Comparison of ENCODE assay signal across 14 cellular contexts in genomic region chr1:109393602-109394233, GRCh38. TPM values are rescaled to one million over a fixed set of nuclear protein-coding genes. Genes with fewer than 3 reads are reported as not detected.
DNase-seq lines count a peak whose midpoint lies in the region; ATAC-seq and TF ChIP-seq lines count a peak whose summit lies in the region.
"Had no signal": no experiment of that assay in that cellular context is flagged by ENCODE, and none has a peak within 500 bp of the region (broad histone marks: within the 10 kb centered on the region; RNA-seq: fewer than 3 reads in every experiment).

No MANE protein-coding gene starts in this region.

- no peaks in the 10 kb centered on the region for H3K9me3 Mint-ChIP-seq in natural killer cell
- no peaks in the 10 kb centered on the region for H3K9me3 Mint-ChIP-seq in activated naive CD8-positive, alpha-beta T cell treated with anti-CD3 and anti-CD28 coated beads, Interleukin-2, amount 50 U/mL, for 24 hours

- no peaks in the 10 kb centered on the region for H4K20me1 ChIP-seq in fibroblast of lung (ENCODE audit: control insufficient read depth, extremely low read depth, insufficient read depth, low read length)

- peaks cover 86% of the 10 kb centered on the region for H3K4me1 ChIP-seq in left ventricle myocardium inferior
- peaks cover 28% of the 10 kb centered on the region for H3K4me1 ChIP-seq in fibroblast of lung (ENCODE audit: control insufficient read depth, extremely low read depth, insufficient read depth, low read length)
- peaks cover 16% of the 10 kb centered on the region for H3K4me1 ChIP-seq in prostate gland (replicated peaks)
- H3K4me1 ChIP-seq in aorta (ENCODE audit: control insufficient read depth in 1 of 2, insufficient read depth in 2 of 2, low read length in 2 of 2), result peaks cover 3 to 10% of the 10 kb centered on the region in 2 donors

- H3K27ac ChIP-seq in left ventricle myocardium inferior (replicated peaks) (peak overlapping the region; percentile 92), fibroblast of lung (ENCODE audit: insufficient read depth, low read length) (peak overlapping the region; percentile 48), prostate gland (peak overlapping the region; percentile 59 to 78), aorta (ENCODE audit: low read depth in 1 of 2, low read length in 2 of 2) (peak overlapping the region; percentile 96)
- H3K27ac ChIP-seq: HL-60 had no signal

- 52% methylated on average over 2 of the region's 2 CpGs for WGBS in prostate gland
- 7 to 11% methylated on average over 2 of the region's 2 CpGs for WGBS in aorta, 2 donors

- H3K9me3 ChIP-seq in left ventricle myocardium inferior (replicated peaks), result no peaks in the 10 kb centered on the region
- H3K9me3 ChIP-seq in fibroblast of lung (ENCODE audit: control insufficient read depth, insufficient read depth, low read depth, low read length), result no peaks in the 10 kb centered on the region
- H3K9me3 ChIP-seq in prostate gland, result no peaks in the 10 kb centered on the region
- no peaks in the 10 kb centered on the region for H3K9me3 ChIP-seq in aorta (ENCODE audit: control insufficient read depth, low read length)

- ATAC-seq in left ventricle myocardium superior, result no peak
- ATAC-seq in aorta (ENCODE audit: low FRiP score), result no peak
- ATAC-seq in natural killer cell, result no peak
- ATAC-seq in activated naive CD8-positive, alpha-beta T cell treated with anti-CD3 and anti-CD28 coated beads, Interleukin-2, amount 50 U/mL, for 24 hours, result no peak

- H3K4me3 ChIP-seq in left ventricle myocardium inferior (peak overlapping the region; percentile 74), fibroblast of lung (replicated peaks in 1 of 4; ENCODE audit: control extremely low read depth in 1 of 4, insufficient read depth in 1 of 4, low read depth in 3 of 4, low read length in 4 of 4) (peak overlapping the region in 2 of 4 experiments; percentile 12 to 15), prostate gland (no peak overlapping the region), aorta (ENCODE audit: low read length in 2 of 2) (peak overlapping the region in 1 of 2 donors; percentile 46)

- H3K27ac Mint-ChIP-seq in natural killer cell, result no peak overlapping the region
- H3K27ac Mint-ChIP-seq in activated naive CD8-positive, alpha-beta T cell treated with anti-CD3 and anti-CD28 coated beads, Interleukin-2, amount 50 U/mL, for 24 hours, result no peak overlapping the region

- no peak overlapping the region for H2AFZ ChIP-seq in fibroblast of lung (ENCODE audit: low read length)

- no peak overlapping the region for H3K9ac ChIP-seq in fibroblast of lung (ENCODE audit: insufficient read depth, low read length)

- H3K4me2 ChIP-seq in fibroblast of lung (ENCODE audit: extremely low read depth, insufficient read depth, low read length), result peak overlapping the region; percentile 48

- no peak overlapping the region for H3K4me3 Mint-ChIP-seq in natural killer cell
- H3K4me3 Mint-ChIP-seq in activated naive CD8-positive, alpha-beta T cell treated with anti-CD3 and anti-CD28 coated beads, Interleukin-2, amount 50 U/mL, for 24 hours, result no peak overlapping the region

- no peak for TF ChIP-seq POLR2A in prostate gland (IDR thresholded peaks at IDR 0.05)

- H3K27me3 Mint-ChIP-seq in natural killer cell (ENCODE audit: low read depth in 2 of 2), result peaks cover 40 to 59% of the 10 kb centered on the region in 2 donors
- H3K27me3 Mint-ChIP-seq in activated naive CD8-positive, alpha-beta T cell treated with anti-CD3 and anti-CD28 coated beads, Interleukin-2, amount 50 U/mL, for 24 hours, result peaks cover 48% of the 10 kb centered on the region

- peaks cover 13 to 16% of the 10 kb centered on the region in 2 donors for H3K4me1 Mint-ChIP-seq in natural killer cell
- peaks cover 18% of the 10 kb centered on the region for H3K4me1 Mint-ChIP-seq in activated naive CD8-positive, alpha-beta T cell treated with anti-CD3 and anti-CD28 coated beads, Interleukin-2, amount 50 U/mL, for 24 hours

- TF ChIP-seq CTCF in left ventricle myocardium inferior (IDR thresholded peaks at IDR 0.05; ENCODE audit: borderline replicate concordance), result no peak
- TF ChIP-seq CTCF in fibroblast of lung (conservative IDR thresholded peaks at IDR 0.05 in 1 of 2, IDR thresholded peaks at IDR 0.05 in 1 of 2; ENCODE audit: low read depth in 1 of 2, low read length in 2 of 2), result no peak
- TF ChIP-seq CTCF in prostate gland (IDR thresholded peaks at IDR 0.05), result no peak
- TF ChIP-seq CTCF in natural killer cell (IDR thresholded peaks at IDR 0.05), result no peak

- H3K36me3 ChIP-seq in left ventricle myocardium inferior (no peaks in the 10 kb centered on the region), fibroblast of lung (ENCODE audit: control insufficient read depth, insufficient read depth, low read length) (no peaks in the 10 kb centered on the region), prostate gland (no peaks in the 10 kb centered on the region), aorta (ENCODE audit: control insufficient read depth in 1 of 2, insufficient read depth in 2 of 2, low read length in 1 of 2) (no peaks in the 10 kb centered on the region)

- H3K79me2 ChIP-seq in fibroblast of lung (ENCODE audit: control insufficient read depth, insufficient read depth, low read length), result peaks cover 2% of the 10 kb centered on the region

- H3K27me3 ChIP-seq in left ventricle myocardium inferior (ENCODE audit: low read depth), result no peaks in the 10 kb centered on the region
- no peaks in the 10 kb centered on the region for H3K27me3 ChIP-seq in fibroblast of lung (ENCODE audit: control insufficient read depth, insufficient read depth, low read length)
- no peaks in the 10 kb centered on the region for H3K27me3 ChIP-seq in prostate gland (replicated peaks; ENCODE audit: insufficient read depth)
- no peaks in the 10 kb centered on the region for H3K27me3 ChIP-seq in aorta (ENCODE audit: control insufficient read depth in 1 of 2, insufficient read depth in 2 of 2, low read length in 1 of 2)

- intact Hi-C loops in left ventricle myocardium inferior (cut with micrococcal nuclease) (no loop called here), left ventricle myocardium superior (cut with micrococcal nuclease) (no loop called here), prostate gland (cut with DNase I) (loop anchor here (2.0 kb wide), 1 partner anchor 23 kb away; no protein-coding TSS in a partner anchor), aorta (cut with DNase I) (loop anchor here (5.0 kb wide), 1 partner anchor 36 kb away; no protein-coding TSS in a partner anchor), natural killer cell (cut with micrococcal nuclease) (no loop called here)

- DNase-seq in left ventricle myocardium inferior (no peak), left ventricle myocardium superior (no peak), fibroblast of lung (ENCODE audit: low read depth in 2 of 2) (no peak), prostate gland (ENCODE audit: low spot score) (no peak), aorta (no peak), superior temporal gyrus (ENCODE audit: extremely low spot score) (no peak), natural killer cell (no peak)
- DNase-seq in activated naive CD8-positive, alpha-beta T cell treated with anti-CD3 and anti-CD28 coated beads, Interleukin-2, amount 50 U/mL, for 24 hours, result no peak
- DNase-seq: activated CD4-positive, alpha-beta T cell treated with anti-CD3 and anti-CD28 coated beads, Interleukin-2, amount 50 U/mL, for 1 hour; activated effector memory CD4-positive, alpha-beta T cell treated with Interleukin-2 at 50 U/mL for 16 hours; mesendoderm; NCI-H748 treated with DMSO at 0.1 percent for 48 hours; stimulated activated CD4-positive, alpha-beta T cell treated with anti-CD3 and anti-CD28 coated beads, Interleukin-15, amount 100 ng/mL, for 24 hours had no signal

- no peaks in the 10 kb centered on the region for H3K36me3 Mint-ChIP-seq in natural killer cell
- no peaks in the 10 kb centered on the region for H3K36me3 Mint-ChIP-seq in activated naive CD8-positive, alpha-beta T cell treated with anti-CD3 and anti-CD28 coated beads, Interleukin-2, amount 50 U/mL, for 24 hours (ENCODE audit: low read depth)

RNA-seq across cellular contexts. Expression of gene SORT1, which starts 4.0 kb away (rescaled TPM):
- total RNA-seq in left ventricle myocardium inferior (146 TPM), left ventricle myocardium superior (117 TPM), fibroblast of lung (12.8 and 37.5 TPM in 2 replicates), prostate gland (100 to 1,000 TPM in 1 of 2 donors, 10 to 100 TPM in 1; 34.0 to 164 TPM), aorta (100 to 1,000 TPM; 119 to 310 TPM), natural killer cell (1 to 10 TPM; 2.7 to 7.1 (median 3.7) TPM)
- polyA plus RNA-seq in fibroblast of lung (17.0 and 27.5 TPM in 2 replicates), aorta (10 to 100 TPM; 47.3 to 74.6 TPM)
- polyA plus RNA-seq in fibroblast of lung (2012), result 13.4 and 28.2 TPM in 2 replicates
- 54.4 and 178 TPM in 2 replicates for polyA minus RNA-seq in fibroblast of lung (ENCODE audit: low replicate concordance)

RNA-seq across cellular contexts. Expression of gene PSMA5, which starts 32.5 kb away (rescaled TPM):
- total RNA-seq in left ventricle myocardium inferior (49.9 TPM), left ventricle myocardium superior (50.8 TPM), fibroblast of lung (39.0 and 41.0 TPM in 2 replicates), prostate gland (10 to 100 TPM; 24.6 to 31.8 TPM), aorta (10 to 100 TPM; 37.4 to 49.9 TPM), natural killer cell (10 to 100 TPM; 54.7 to 76.0 (median 59.6) TPM)
- polyA plus RNA-seq in fibroblast of lung (142 and 145 TPM in 2 replicates), aorta (10 to 100 TPM; 39.1 to 57.1 TPM)
- polyA plus RNA-seq in fibroblast of lung (2012), result 98.3 and 113 TPM in 2 replicates
- polyA minus RNA-seq in fibroblast of lung (ENCODE audit: low replicate concordance), result 17.0 and 33.7 TPM in 2 replicates

Comparison
In these comparisons a context has a peak if more than half of its experiments do, and no peak if none do; other contexts are left out.
1. intact Hi-C loops: an anchor here in prostate gland (2.0 kb wide) and aorta (5.0 kb wide); none called in left ventricle myocardium inferior, left ventricle myocardium superior and natural killer cell.